Comparison of ENCODE assay signal across 1 cellular context in genomic region chr1:32150847-32151246, GRCh38.
TF ChIP-seq lines count a peak whose summit lies in the region.

No MANE protein-coding gene starts in this region.

TF ChIP-seq in WTC11, 78 proteins besides CTCF, POLR2A, EP300 and RAD21:
- TF ChIP-seq IRF2 (CRISPR knock-in tag; IDR thresholded peaks at IDR 0.05; ENCODE audit: borderline replicate concordance, low read depth) (no peak), ZNF121 (CRISPR knock-in tag; IDR thresholded peaks at IDR 0.05) (0 out of 2 replicates have a peak, but pooled peaks have one; percentile 53)
